In genomic region chr11:114799524-114799923, GRCh38 we compare ENCODE assay signal across 20 cellular contexts.
DNase-seq lines count a peak whose midpoint lies in the region; ATAC-seq and TF ChIP-seq lines count a peak whose summit lies in the region.
"Had no signal": no experiment of that assay in that cellular context is flagged by ENCODE, and none has a peak within 500 bp of the region (broad histone marks: within the 10 kb centered on the region; RNA-seq: fewer than 3 reads in every experiment).

No MANE protein-coding gene starts in this region.

- H3K79me2 ChIP-seq in PC-3 (ENCODE audit: low read length): no peaks in the 10 kb centered on the region

- H4K20me1 ChIP-seq in BLaER1: no peaks in the 10 kb centered on the region
- H4K20me1 ChIP-seq in PC-3 (ENCODE audit: low read length): no peaks in the 10 kb centered on the region

- TF ChIP-seq CTCF in heart right ventricle (IDR thresholded peaks at IDR 0.05) (peak in 4 of 9 donors; percentile 20 to 53 (median 50)), Caco-2 (IDR thresholded peaks at IDR 0.05; ENCODE audit: insufficient read depth in 1 of 2, low read depth in 1 of 2, low read length in 1 of 2, severe bottlenecking in 1 of 2, unreplicated experiment in 1 of 2) (no peak), PC-3 (conservative IDR thresholded peaks at IDR 0.05; ENCODE audit: low read depth, low read length) (no peak)

- H3F3A ChIP-seq in PC-3 (ENCODE audit: low read length, unreplicated experiment): no peaks in the 10 kb centered on the region

- CTCF ChIA-PET in Caco-2 (lab: Charles Lee): no interaction called here
- CTCF ChIA-PET in PC-3 (lab: Charles Lee): no interaction called here
- CTCF ChIA-PET in CD4-positive, alpha-beta memory T cell (lab: Charles Lee; ENCODE audit: partially characterized antibody): no interaction called here

- peaks cover 25% of the 10 kb centered on the region for H3K4me1 ChIP-seq in BLaER1
- H3K4me1 ChIP-seq in HUES48 (ENCODE audit: control insufficient read depth, insufficient read depth, low read length): peaks cover 6% of the 10 kb centered on the region
- peaks cover 0 to 35% (median 5%) of the 10 kb centered on the region in 9 donors for H3K4me1 ChIP-seq in heart right ventricle
- no peaks in the 10 kb centered on the region for H3K4me1 ChIP-seq in Caco-2
- no peaks in the 10 kb centered on the region for H3K4me1 ChIP-seq in PC-3 (ENCODE audit: insufficient read depth, low read length)
- H3K4me1 ChIP-seq in CD4-positive, alpha-beta memory T cell (ENCODE audit: insufficient read depth, low read length): no peaks in the 10 kb centered on the region
- H3K4me1 ChIP-seq: lower lobe of right lung, upper lobe of right lung had no signal

- no peak overlapping the region for H3K27ac Mint-ChIP-seq in Caco-2 (ENCODE audit: unreplicated experiment)
- H3K27ac Mint-ChIP-seq in CD4-positive, alpha-beta memory T cell: no peak overlapping the region
- H3K27ac Mint-ChIP-seq: activated naive CD8-positive, alpha-beta T cell treated with anti-CD3 and anti-CD28 coated beads, Interleukin-2, amount 50 U/mL, for 24 hours; B cell had no signal

- H3K27me3 ChIP-seq in BLaER1 (no peaks in the 10 kb centered on the region), HUES48 (ENCODE audit: control insufficient read depth, insufficient read depth, low read length) (no peaks in the 10 kb centered on the region; the same call in 1 of the 2 replicates), heart right ventricle (no peaks in the 10 kb centered on the region), Caco-2 (replicated peaks; ENCODE audit: control insufficient read depth, insufficient read depth, low read length) (no peaks in the 10 kb centered on the region), PC-3 (ENCODE audit: low read length) (no peaks in the 10 kb centered on the region; the same call in 1 of the 2 replicates)
- no peaks in the 10 kb centered on the region for H3K27me3 ChIP-seq in CD4-positive, alpha-beta memory T cell (ENCODE audit: insufficient read depth, low read length)
- H3K27me3 ChIP-seq: MG63, upper lobe of right lung had no signal

- H3K9me3 Mint-ChIP-seq in Caco-2 (ENCODE audit: unreplicated experiment): peaks cover 19% of the 10 kb centered on the region
- peaks cover 0 to 8% (median 3%) of the 10 kb centered on the region in 8 donors for H3K9me3 Mint-ChIP-seq in CD4-positive, alpha-beta memory T cell
- H3K9me3 Mint-ChIP-seq: activated naive CD8-positive, alpha-beta T cell treated with anti-CD3 and anti-CD28 coated beads, Interleukin-2, amount 50 U/mL, for 24 hours had no signal

- no peaks in the 10 kb centered on the region for H3K36me3 ChIP-seq in BLaER1
- no peaks in the 10 kb centered on the region for H3K36me3 ChIP-seq in HUES48 (ENCODE audit: control insufficient read depth, insufficient read depth, low read length)
- no peaks in the 10 kb centered on the region for H3K36me3 ChIP-seq in heart right ventricle
- no peaks in the 10 kb centered on the region for H3K36me3 ChIP-seq in Caco-2 (ENCODE audit: control insufficient read depth, insufficient read depth, low read length)
- H3K36me3 ChIP-seq in PC-3 (ENCODE audit: low read depth, low read length): no peaks in the 10 kb centered on the region
- no peaks in the 10 kb centered on the region for H3K36me3 ChIP-seq in CD4-positive, alpha-beta memory T cell (ENCODE audit: insufficient read depth, low read length)
- H3K36me3 ChIP-seq: lower lobe of right lung, MG63, upper lobe of right lung had no signal

- H3K9ac ChIP-seq in BLaER1 (no peak overlapping the region), HUES48 (ENCODE audit: low read depth, low read length) (no peak overlapping the region), PC-3 (ENCODE audit: low read length) (no peak overlapping the region)

- H3K4me1 Mint-ChIP-seq in Caco-2 (ENCODE audit: low read depth, unreplicated experiment): no peaks in the 10 kb centered on the region
- no peaks in the 10 kb centered on the region for H3K4me1 Mint-ChIP-seq in CD4-positive, alpha-beta memory T cell
- H3K4me1 Mint-ChIP-seq: activated naive CD8-positive, alpha-beta T cell treated with anti-CD3 and anti-CD28 coated beads, Interleukin-2, amount 50 U/mL, for 24 hours; B cell had no signal

- intact Hi-C loops in heart right ventricle (cut with DNase I) (loop anchor here in 3 of 10 donors (5.0 kb wide), 1 partner anchor 93 kb away; no protein-coding TSS in a partner anchor), Caco-2 (cut with micrococcal nuclease; ENCODE audit: unreplicated experiment) (no loop called here), PC-3 (cut with micrococcal nuclease) (no loop called here)
- intact Hi-C loops in CD4-positive, alpha-beta memory T cell (cut with micrococcal nuclease): no loop called here

- DNase-seq in heart right ventricle: peak in 1 of 2 donors; percentile 26
- DNase-seq in left kidney (ENCODE audit: low read depth, low spot score): peak; percentile 34
- no peak for DNase-seq in Caco-2
- DNase-seq in PC-3: no peak
- DNase-seq in KBM-7: no peak
- no peak for DNase-seq in CD4-positive, alpha-beta memory T cell
- DNase-seq: activated gamma-delta T cell; activated naive CD8-positive, alpha-beta T cell treated with anti-CD3 and anti-CD28 coated beads, Interleukin-2, amount 50 U/mL, for 24 hours; DMS79 treated with DMSO at 0.1 percent for 48 hours; head of caudate nucleus; lower lobe of right lung; MG63; NCI-H1417; NCI-H2081 treated with DMSO at 0.1 percent for 48 hours; NCI-H510A; psoas muscle; upper lobe of right lung had no signal

- 2 to 7% methylated on average over 6 of the region's 6 CpGs for WGBS in heart right ventricle, 2 donors

- in situ Hi-C loops in KBM-7 (cut with MboI; ENCODE audit: low pct_unique_long_range_greater_than_20kb, low sequenced_read_pairs): no loop called here

- H3K27me3 Mint-ChIP-seq in Caco-2 (ENCODE audit: insufficient read depth, unreplicated experiment): peaks cover 15% of the 10 kb centered on the region
- peaks cover 6 to 15% of the 10 kb centered on the region in 2 donors for H3K27me3 Mint-ChIP-seq in CD4-positive, alpha-beta memory T cell

- BruUV-seq in Caco-2 (replicated peaks; lab: Mats Ljungman, UMichigan): no TSS peak
- BruUV-seq in PC-3 (replicated peaks; lab: Mats Ljungman, UMichigan): no TSS peak

- H3K4me3 ChIP-seq in BLaER1: no peak overlapping the region
- H3K4me3 ChIP-seq in HUES48 (ENCODE audit: low read depth, low read length): peak overlapping the region; percentile 30; the same call in 1 of the 2 replicates
- H3K4me3 ChIP-seq in heart right ventricle: no peak overlapping the region
- no peak overlapping the region for H3K4me3 ChIP-seq in Caco-2 (ENCODE audit: low read depth, low read length)
- no peak overlapping the region for H3K4me3 ChIP-seq in PC-3 (ENCODE audit: low read length)
- H3K4me3 ChIP-seq in CD4-positive, alpha-beta memory T cell (ENCODE audit: low read length in 2 of 2): no peak overlapping the region
- H3K4me3 ChIP-seq: lower lobe of right lung, MG63, psoas muscle, upper lobe of right lung had no signal

- no peaks in the 10 kb centered on the region for H3K9me2 ChIP-seq in PC-3 (replicated peaks; ENCODE audit: low read length)

- ATAC-seq in heart right ventricle (peak in 6 of 8 donors; percentile 43 to 61 (median 54)), PC-3 (no peak)
- ATAC-seq: activated naive CD8-positive, alpha-beta T cell treated with anti-CD3 and anti-CD28 coated beads, Interleukin-2, amount 50 U/mL, for 24 hours; lower lobe of right lung; psoas muscle; upper lobe of right lung had no signal

- H3K27ac ChIP-seq in BLaER1 (peak overlapping the region; percentile 45; the same call in 1 of the 2 replicates), HUES48 (ENCODE audit: low read depth, low read length) (no peak overlapping the region), heart right ventricle (peak overlapping the region in 3 of 10 donors; percentile 37 to 56 (median 42)), PC-3 (ENCODE audit: low read length) (no peak overlapping the region)
- H3K27ac ChIP-seq in CD4-positive, alpha-beta memory T cell (ENCODE audit: low read depth, low read length): no peak overlapping the region
- H3K27ac ChIP-seq: lower lobe of right lung, psoas muscle, upper lobe of right lung had no signal

- peak overlapping the region; percentile 39 for H3K4me2 ChIP-seq in BLaER1
- H3K4me2 ChIP-seq in PC-3 (ENCODE audit: low read length): no peak overlapping the region

- H3K36me3 Mint-ChIP-seq in Caco-2 (ENCODE audit: insufficient read depth, unreplicated experiment): no peaks in the 10 kb centered on the region
- no peaks in the 10 kb centered on the region for H3K36me3 Mint-ChIP-seq in CD4-positive, alpha-beta memory T cell

- POLR2A ChIA-PET in Caco-2 (lab: Charles Lee): no interaction called here
- POLR2A ChIA-PET in PC-3 (lab: Charles Lee; ENCODE audit: unreplicated experiment): no interaction called here
- POLR2A ChIA-PET in CD4-positive, alpha-beta memory T cell (lab: Charles Lee; ENCODE audit: partially characterized antibody): no interaction called here

- H3K9me3 ChIP-seq in BLaER1 (no peaks in the 10 kb centered on the region), HUES48 (ENCODE audit: control insufficient read depth, insufficient read depth, low read length) (no peaks in the 10 kb centered on the region), heart right ventricle (peaks cover 0 to 5% (median 0%) of the 10 kb centered on the region in 11 donors), Caco-2 (no peaks in the 10 kb centered on the region; the same call in 1 of the 2 replicates), PC-3 (ENCODE audit: low read length) (no peaks in the 10 kb centered on the region)
- H3K9me3 ChIP-seq in CD4-positive, alpha-beta memory T cell (ENCODE audit: control insufficient read depth in 1 of 2, low read length in 2 of 2): no peaks in the 10 kb centered on the region
- H3K9me3 ChIP-seq: lower lobe of right lung, MG63, psoas muscle, upper lobe of right lung had no signal

- H3K4me3 Mint-ChIP-seq in Caco-2 (ENCODE audit: unreplicated experiment): no peak overlapping the region
- H3K4me3 Mint-ChIP-seq in CD4-positive, alpha-beta memory T cell: no peak overlapping the region
- H3K4me3 Mint-ChIP-seq: activated naive CD8-positive, alpha-beta T cell treated with anti-CD3 and anti-CD28 coated beads, Interleukin-2, amount 50 U/mL, for 24 hours; B cell had no signal

- H2AFZ ChIP-seq in PC-3 (ENCODE audit: low read length): no peak overlapping the region
